ENCODE assay signal across 18 cellular contexts in genomic region chr11:125402436-125402835, GRCh38.
A peak's percentile ranks its signal among the peaks of the same experiment; 100 is the strongest.
DNase-seq lines count a peak whose midpoint lies in the region; ATAC-seq, FAIRE-seq and TF ChIP-seq lines count a peak whose summit lies in the region.
"Had no signal": no experiment of that assay in that cellular context is flagged by ENCODE, and none has a peak within 500 bp of the region (broad histone marks: within the 10 kb centered on the region; RNA-seq: fewer than 3 reads in every experiment).

No MANE protein-coding gene starts in this region.

- no peak overlapping the region for H3K4me3 ChIP-seq in endothelial cell of umbilical vein (replicated peaks in 1 of 3; ENCODE audit: insufficient read depth in 1 of 3, low read depth in 1 of 3, low read length in 3 of 3)
- H3K4me3 ChIP-seq in effector memory CD4-positive, alpha-beta T cell (ENCODE audit: insufficient read depth, low read depth, low read length, poor library complexity, severe bottlenecking) = no peak overlapping the region

- H3K27me3 ChIP-seq in endothelial cell of umbilical vein (ENCODE audit: control insufficient read depth in 2 of 2, insufficient read depth in 2 of 2, low read length in 2 of 2) = peaks cover 7 to 12% of the 10 kb centered on the region in 2 experiments
- H3K27me3 ChIP-seq in effector memory CD4-positive, alpha-beta T cell (replicated peaks; ENCODE audit: control insufficient read depth, insufficient read depth, low read length, poor library complexity, severe bottlenecking) = peaks cover 4% of the 10 kb centered on the region

- no peak overlapping the region for H3K27ac ChIP-seq in endothelial cell of umbilical vein (ENCODE audit: insufficient read depth, low read depth, low read length)
- H3K27ac ChIP-seq in effector memory CD4-positive, alpha-beta T cell (ENCODE audit: insufficient read depth, low read length, poor library complexity, severe bottlenecking) = no peak overlapping the region
- H3K27ac ChIP-seq: C4-2B, HL-60 had no signal

- H3K27me3 Mint-ChIP-seq in nephron progenitor cell (ENCODE audit: low read depth, poor library complexity) (no peaks in the 10 kb centered on the region), natural killer cell (ENCODE audit: low read depth in 2 of 2) (peaks cover 36 to 68% of the 10 kb centered on the region in 2 donors)

- no TSS peak for BruUV-seq in endothelial cell of umbilical vein (replicated peaks; lab: Mats Ljungman, UMichigan)

- H3K4me3 Mint-ChIP-seq in nephron progenitor cell = peak overlapping the region; percentile 57
- H3K4me3 Mint-ChIP-seq in natural killer cell = no peak overlapping the region
- H3K4me3 Mint-ChIP-seq: stimulated activated memory B cell treated with anti-CD40 and anti-IgM and Interleukin-4, amounts not matched to agents 10 μg/mL and 1 μg/mL and 100 μg/mL, for 72 hours had no signal

- H3K79me2 ChIP-seq in endothelial cell of umbilical vein (ENCODE audit: control insufficient read depth, insufficient read depth, low read length) = no peaks in the 10 kb centered on the region

- no peaks in the 10 kb centered on the region for H4K20me1 ChIP-seq in endothelial cell of umbilical vein (replicated peaks; ENCODE audit: control insufficient read depth, extremely low read depth, insufficient read depth, low read length)

- no peaks in the 10 kb centered on the region for H3K9me1 ChIP-seq in endothelial cell of umbilical vein (replicated peaks; ENCODE audit: control insufficient read depth, extremely low read depth, insufficient read depth, low read length)

- peak; percentile 38 for DNase-seq in AG20443 (ENCODE audit: low spot score)
- peak; percentile 20 for DNase-seq in NCI-H226
- peak; percentile 19 for DNase-seq in endothelial cell of umbilical vein (ENCODE audit: low read depth, low spot score)
- DNase-seq in nephron progenitor cell = no peak
- DNase-seq in effector memory CD4-positive, alpha-beta T cell = no peak
- DNase-seq in natural killer cell = no peak
- DNase-seq: activated CD4-positive, alpha-beta T cell treated with anti-CD3 and anti-CD28 coated beads, Interleukin-2, amount 50 U/mL, for 4 hours; activated gamma-delta T cell treated with Interleukin-2 at 50 U/mL for 16 hours; cortex of kidney; stimulated activated CD4-positive, alpha-beta T cell treated with anti-CD3 and anti-CD28 coated beads, Interleukin-1b, Interleukin-23, amount 100 ng/mL, for 48 hours; T-helper 9 cell had no signal

- no peak for TF ChIP-seq POLR2A in endothelial cell of umbilical vein (IDR thresholded peaks at IDR 0.05; ENCODE audit: low read depth, low read length)

- no peak overlapping the region for H2AFZ ChIP-seq in endothelial cell of umbilical vein (ENCODE audit: low read depth, low read length)

- dilution Hi-C loops in endothelial cell of umbilical vein (cut with MboI; ENCODE audit: extremely low pct_ligation_motif_present, low sequenced_read_pairs) = no loop called here

- no peaks in the 10 kb centered on the region for H3K36me3 ChIP-seq in endothelial cell of umbilical vein (ENCODE audit: control insufficient read depth in 2 of 2, extremely low read depth in 1 of 2, insufficient read depth in 2 of 2, low read length in 2 of 2)
- no peaks in the 10 kb centered on the region for H3K36me3 ChIP-seq in effector memory CD4-positive, alpha-beta T cell (ENCODE audit: control insufficient read depth, insufficient read depth, low read length)

- no peak overlapping the region for H3K4me2 ChIP-seq in endothelial cell of umbilical vein (ENCODE audit: insufficient read depth, low read length)

- peaks cover 4% of the 10 kb centered on the region for H3K4me1 ChIP-seq in endothelial cell of umbilical vein (ENCODE audit: control insufficient read depth, extremely low read depth, insufficient read depth, low read length)
- peaks cover 7% of the 10 kb centered on the region for H3K4me1 ChIP-seq in effector memory CD4-positive, alpha-beta T cell (ENCODE audit: control insufficient read depth, insufficient read depth, low read length, poor library complexity, severe bottlenecking)

- no peaks in the 10 kb centered on the region for H3K9me3 Mint-ChIP-seq in nephron progenitor cell
- no peaks in the 10 kb centered on the region for H3K9me3 Mint-ChIP-seq in natural killer cell
- H3K9me3 Mint-ChIP-seq: stimulated activated memory B cell treated with anti-CD40 and anti-IgM and Interleukin-4, amounts not matched to agents 10 μg/mL and 1 μg/mL and 100 μg/mL, for 72 hours had no signal

- no peak overlapping the region for H3K9ac ChIP-seq in endothelial cell of umbilical vein (replicated peaks; ENCODE audit: extremely low read depth, insufficient read depth, low read length)

- H3K4me1 Mint-ChIP-seq in nephron progenitor cell (peaks cover 69% of the 10 kb centered on the region), natural killer cell (peaks cover 8 to 10% of the 10 kb centered on the region in 2 donors)

- TF ChIP-seq CTCF in endothelial cell of umbilical vein (IDR thresholded peaks at IDR 0.05; ENCODE audit: extremely low read depth in 1 of 2, insufficient read depth in 1 of 2, low read depth in 1 of 2, low read length in 2 of 2) (no peak), nephron progenitor cell (IDR thresholded peaks at IDR 0.05) (no peak), natural killer cell (IDR thresholded peaks at IDR 0.05) (no peak)

- intact Hi-C loops in endothelial cell of umbilical vein (cut with micrococcal nuclease) = no loop called here
- intact Hi-C loops in natural killer cell (cut with micrococcal nuclease) = no loop called here

- CTCF ChIA-PET in endothelial cell of umbilical vein (lab: Charles Lee) = interaction anchor here (0.5 to 3.6 kb wide), 5 partner anchors 17 to 311 kb away, joined by 3 to 31 read pairs (median 4); no protein-coding TSS in a partner anchor

- no peaks in the 10 kb centered on the region for H3K9me3 ChIP-seq in endothelial cell of umbilical vein (replicated peaks; ENCODE audit: control insufficient read depth, insufficient read depth, low read length)
- no peaks in the 10 kb centered on the region for H3K9me3 ChIP-seq in effector memory CD4-positive, alpha-beta T cell (ENCODE audit: control insufficient read depth, low read length)

- H3K27ac Mint-ChIP-seq in nephron progenitor cell (peak overlapping the region; percentile 92), natural killer cell (no peak overlapping the region)
- H3K27ac Mint-ChIP-seq: stimulated activated memory B cell treated with anti-CD40 and anti-IgM and Interleukin-4, amounts not matched to agents 10 μg/mL and 1 μg/mL and 100 μg/mL, for 72 hours had no signal

- no peak for ATAC-seq in natural killer cell
- no peak for ATAC-seq in HG03045 (IDR thresholded peaks at IDR 0.05; ENCODE audit: unreplicated experiment)
- ATAC-seq in HG03457 (IDR thresholded peaks at IDR 0.05; ENCODE audit: unreplicated experiment) = no peak
- ATAC-seq: left lobe of liver; stimulated activated memory B cell treated with anti-CD40 and anti-IgM and Interleukin-4, amounts not matched to agents 10 μg/mL and 1 μg/mL and 100 μg/mL, for 72 hours had no signal

- POLR2A ChIA-PET in endothelial cell of umbilical vein (lab: Charles Lee) = no interaction called here

- H3K36me3 Mint-ChIP-seq in nephron progenitor cell (ENCODE audit: low read depth) (peaks cover 26% of the 10 kb centered on the region), natural killer cell (no peaks in the 10 kb centered on the region)
- H3K36me3 Mint-ChIP-seq: stimulated activated memory B cell treated with anti-CD40 and anti-IgM and Interleukin-4, amounts not matched to agents 10 μg/mL and 1 μg/mL and 100 μg/mL, for 72 hours had no signal

- no peak for FAIRE-seq in endothelial cell of umbilical vein (lab: Jason Lieb, UNC)
- FAIRE-seq: RCC 7860 had no signal

TF ChIP-seq in endothelial cell of umbilical vein, 7 proteins besides CTCF, POLR2A, EP300 and RAD21:
- TF ChIP-seq GATA2 (IDR thresholded peaks at IDR 0.05; ENCODE audit: insufficient read depth, insufficient read length, low read depth, low read length) (no peak), POLR2AphosphoS5 (IDR thresholded peaks at IDR 0.05; ENCODE audit: insufficient read depth, low read depth, low read length) (no peak), JUN (IDR thresholded peaks at IDR 0.05; ENCODE audit: borderline replicate concordance, insufficient read depth, insufficient read length, low read depth) (no peak), EZH2 (IDR thresholded peaks at IDR 0.05; ENCODE audit: borderline replicate concordance, low read depth, low read length, severe bottlenecking) (no peak), MYC (IDR thresholded peaks at IDR 0.05; ENCODE audit: low read depth, low read length) (no peak), FOS (IDR thresholded peaks at IDR 0.05; ENCODE audit: borderline replicate concordance, insufficient read depth, low read length) (no peak), MAX (IDR thresholded peaks at IDR 0.05; ENCODE audit: insufficient read depth, insufficient read length) (no peak)

Comparison
In these comparisons a context has a peak if more than half of its experiments do, and no peak if none do; other contexts are left out.
1. DNase-seq: peak in AG20443 (single experiment), NCI-H226 (single experiment) and endothelial cell of umbilical vein (single experiment); none in nephron progenitor cell (single experiment), effector memory CD4-positive, alpha-beta T cell (0 of 3) and natural killer cell (single experiment).